ENCODE assay signal across 8 cellular contexts in genomic region chr19:2049741-2050348, GRCh38. TPM values are rescaled to one million over a fixed set of nuclear protein-coding genes. Genes with fewer than 3 reads are reported as not detected.
DNase-seq lines count a peak whose midpoint lies in the region; ATAC-seq and TF ChIP-seq lines count a peak whose summit lies in the region.

No MANE protein-coding gene starts in this region.

- TSS peak; percentile 83 for BruUV-seq in Caco-2 (replicated peaks; lab: Mats Ljungman, UMichigan)
- BruUV-seq in HCT116 (replicated peaks; lab: Mats Ljungman, UMichigan), result TSS peak; percentile 67

- H3K9ac ChIP-seq in HCT116 (ENCODE audit: low read length), result peak overlapping the region; percentile 90

- CTCF ChIA-PET in Caco-2 (lab: Charles Lee) (no interaction called here), HCT116 (lab: Charles Lee) (no interaction called here)
- CTCF ChIA-PET in activated CD8-positive, alpha-beta memory T cell treated with anti-CD3 and anti-CD28 coated beads, Interleukin-2, amount 10 ng/mL, durations not matched to agents 7 days and 5 days (lab: Charles Lee), result interaction anchor here (1.6 to 3.4 kb wide), 2 partner anchors 30 to 38 kb away, joined by 4 to 9 read pairs; no protein-coding TSS in a partner anchor

- H3K27ac ChIP-seq in HCT116 (ENCODE audit: low read depth, low read length), result peak overlapping the region; percentile 85
- peak overlapping the region; percentile 94 to 100 (median 100) for H3K27ac ChIP-seq in stomach

- H3K36me3 Mint-ChIP-seq in Caco-2 (ENCODE audit: insufficient read depth, unreplicated experiment), result peaks cover 20% of the 10 kb centered on the region
- peaks cover 6% of the 10 kb centered on the region for H3K36me3 Mint-ChIP-seq in activated CD8-positive, alpha-beta memory T cell treated with anti-CD3 and anti-CD28 coated beads, Interleukin-2, amount 10 ng/mL, durations not matched to agents 7 days and 5 days
- H3K36me3 Mint-ChIP-seq in mesothelial cell of epicardium, result no peaks in the 10 kb centered on the region

- peaks cover 47% of the 10 kb centered on the region for H3K79me2 ChIP-seq in HCT116 (ENCODE audit: insufficient read depth, low read length)

- TF ChIP-seq RAD21 in HCT116 (IDR thresholded peaks at IDR 0.05; ENCODE audit: low read depth), result no peak

- H3K27me3 ChIP-seq in Caco-2 (replicated peaks; ENCODE audit: control insufficient read depth, insufficient read depth, low read length) (no peaks in the 10 kb centered on the region), HCT116 (ENCODE audit: insufficient read depth, low read length) (no peaks in the 10 kb centered on the region), stomach (no peaks in the 10 kb centered on the region)

- H3K9me2 ChIP-seq in HCT116 (ENCODE audit: insufficient read depth), result no peaks in the 10 kb centered on the region

- DNase-seq in Caco-2 (peak; percentile 81 to 83), HCT116 (ENCODE audit: low read depth, low spot score) (no peak), NCI-H526 treated with DMSO at 0.1 percent for 48 hours (lab: John Stamatoyannopoulos, UW) (peak; percentile 5), epithelial cell of esophagus (ENCODE audit: low read depth) (peak; percentile 69), mesothelial cell of epicardium (ENCODE audit: low spot score in 2 of 2, unreplicated experiment in 2 of 2) (no peak), stomach (peak; percentile 91)
- peak; percentile 81 for DNase-seq in activated CD8-positive, alpha-beta memory T cell treated with anti-CD3 and anti-CD28 coated beads, Interleukin-2, amount 10 ng/mL, durations not matched to agents 7 days and 5 days

- H3K4me1 Mint-ChIP-seq in Caco-2 (ENCODE audit: low read depth, unreplicated experiment) (no peaks in the 10 kb centered on the region), mesothelial cell of epicardium (peaks cover 12% of the 10 kb centered on the region)
- H3K4me1 Mint-ChIP-seq in activated CD8-positive, alpha-beta memory T cell treated with anti-CD3 and anti-CD28 coated beads, Interleukin-2, amount 10 ng/mL, durations not matched to agents 7 days and 5 days, result peaks cover 42% of the 10 kb centered on the region

- H2AFZ ChIP-seq in HCT116 (ENCODE audit: low read depth, low read length, poor library complexity, severe bottlenecking), result no peak overlapping the region

- TF ChIP-seq POLR2A in HCT116 (IDR thresholded peaks at IDR 0.05; ENCODE audit: borderline replicate concordance, extremely low read depth, insufficient read depth, insufficient read length) (no peak), stomach (IDR thresholded peaks at IDR 0.05) (peak in 1 of 4 donors; percentile 18)

- peak; percentile 3; the same call in 1 of the 2 replicates for ATAC-seq in HCT116
- ATAC-seq in activated CD8-positive, alpha-beta memory T cell treated with anti-CD3 and anti-CD28 coated beads, Interleukin-2, amount 10 ng/mL, durations not matched to agents 7 days and 5 days, result peak; percentile 11
- ATAC-seq in GM18519 (IDR thresholded peaks at IDR 0.05; ENCODE audit: low FRiP score, unreplicated experiment), result no peak

- H3K4me1 ChIP-seq in Caco-2, result peaks cover 15% of the 10 kb centered on the region
- H3K4me1 ChIP-seq in HCT116 (ENCODE audit: control insufficient read depth in 1 of 2, insufficient read depth in 2 of 2, low read length in 2 of 2), result peaks cover 62 to 86% of the 10 kb centered on the region in 2 experiments
- H3K4me1 ChIP-seq in stomach, result peaks cover 64 to 84% (median 81%) of the 10 kb centered on the region in 4 donors

- H3K27me3 Mint-ChIP-seq in Caco-2 (ENCODE audit: insufficient read depth, unreplicated experiment), result no peaks in the 10 kb centered on the region
- no peaks in the 10 kb centered on the region for H3K27me3 Mint-ChIP-seq in activated CD8-positive, alpha-beta memory T cell treated with anti-CD3 and anti-CD28 coated beads, Interleukin-2, amount 10 ng/mL, durations not matched to agents 7 days and 5 days
- no peaks in the 10 kb centered on the region for H3K27me3 Mint-ChIP-seq in mesothelial cell of epicardium (ENCODE audit: low read depth)

- H3K9me3 ChIP-seq in Caco-2 (no peaks in the 10 kb centered on the region), HCT116 (ENCODE audit: control insufficient read depth in 1 of 2, insufficient read depth in 1 of 2, low read depth in 1 of 2, low read length in 2 of 2) (no peaks in the 10 kb centered on the region), stomach (no peaks in the 10 kb centered on the region)

- intact Hi-C loops in Caco-2 (cut with micrococcal nuclease; ENCODE audit: unreplicated experiment) (no loop called here), HCT116 (cut with micrococcal nuclease) (no loop called here), stomach (cut with DNase I; ENCODE audit: low total_unique reads) (no loop called here)

- TF ChIP-seq EP300 in stomach (IDR thresholded peaks at IDR 0.05), result no peak

- no peaks in the 10 kb centered on the region for H3K9me3 Mint-ChIP-seq in Caco-2 (ENCODE audit: unreplicated experiment)
- H3K9me3 Mint-ChIP-seq in activated CD8-positive, alpha-beta memory T cell treated with anti-CD3 and anti-CD28 coated beads, Interleukin-2, amount 10 ng/mL, durations not matched to agents 7 days and 5 days (ENCODE audit: low read depth), result no peaks in the 10 kb centered on the region
- no peaks in the 10 kb centered on the region for H3K9me3 Mint-ChIP-seq in mesothelial cell of epicardium

- TF ChIP-seq CTCF in Caco-2 (IDR thresholded peaks at IDR 0.05; ENCODE audit: insufficient read depth in 1 of 2, low read depth in 1 of 2, low read length in 1 of 2, severe bottlenecking in 1 of 2, unreplicated experiment in 1 of 2), result no peak
- no peak for TF ChIP-seq CTCF in HCT116 (IDR thresholded peaks at IDR 0.05 in 2 of 3, conservative IDR thresholded peaks at IDR 0.05 in 1 of 3; ENCODE audit: borderline replicate concordance in 1 of 3, insufficient read depth in 1 of 3, low read depth in 2 of 3, low read length in 2 of 3)
- no peak for TF ChIP-seq CTCF in epithelial cell of esophagus (IDR thresholded peaks at IDR 0.05; ENCODE audit: insufficient read depth, low read depth, low read length, missing control alignments)
- TF ChIP-seq CTCF in mesothelial cell of epicardium (IDR thresholded peaks at IDR 0.05; ENCODE audit: unreplicated experiment), result no peak
- TF ChIP-seq CTCF in stomach (IDR thresholded peaks at IDR 0.05), result no peak

- RAD21 ChIA-PET in HCT116 (lab: Charles Lee; ENCODE audit: low non-redundant PET in 1 of 2, low total read pairs in 2 of 2, uncharacterized antibody in 2 of 2, unreplicated experiment in 2 of 2), result no interaction called here

- H4K20me1 ChIP-seq in HCT116 (ENCODE audit: insufficient read depth), result peaks cover 5% of the 10 kb centered on the region; the same call in 1 of the 2 replicates

- H3K4me3 Mint-ChIP-seq in Caco-2 (ENCODE audit: unreplicated experiment) (peak overlapping the region; percentile 81), mesothelial cell of epicardium (peak overlapping the region; percentile 80)
- H3K4me3 Mint-ChIP-seq in activated CD8-positive, alpha-beta memory T cell treated with anti-CD3 and anti-CD28 coated beads, Interleukin-2, amount 10 ng/mL, durations not matched to agents 7 days and 5 days, result peak overlapping the region; percentile 86

- H3K4me2 ChIP-seq in HCT116 (ENCODE audit: low read length), result peak overlapping the region; percentile 100

- H3K27ac Mint-ChIP-seq in Caco-2 (ENCODE audit: unreplicated experiment), result peak overlapping the region; percentile 91
- H3K27ac Mint-ChIP-seq in activated CD8-positive, alpha-beta memory T cell treated with anti-CD3 and anti-CD28 coated beads, Interleukin-2, amount 10 ng/mL, durations not matched to agents 7 days and 5 days, result peak overlapping the region; percentile 85
- peak overlapping the region; percentile 82 for H3K27ac Mint-ChIP-seq in mesothelial cell of epicardium

- WGBS in stomach, 5 donors, result 0 to 1% (median 0%) methylated on average over 5 to 16 of the region's 16 CpGs

- H3K4me3 ChIP-seq in Caco-2 (ENCODE audit: low read depth, low read length) (peak overlapping the region; percentile 96), HCT116 (replicated peaks in 1 of 2; ENCODE audit: low read depth in 1 of 2, low read length in 2 of 2) (peak overlapping the region; percentile 92), epithelial cell of esophagus (ENCODE audit: low read length) (peak overlapping the region; percentile 96), stomach (peak overlapping the region; percentile 75 to 99 (median 98))

- POLR2A ChIA-PET in Caco-2 (lab: Charles Lee) (interaction anchor here (0.6 kb wide), 1 partner anchor 49 kb away, joined by 6 read pairs; no protein-coding TSS in a partner anchor), HCT116 (lab: Charles Lee) (interaction anchor here (1.4 to 4.3 kb wide), 3 partner anchors 10 to 18 kb away, joined by 3 to 17 read pairs (median 11); no protein-coding TSS in a partner anchor)

- H3K36me3 ChIP-seq in Caco-2 (ENCODE audit: control insufficient read depth, insufficient read depth, low read length) (peaks cover 3% of the 10 kb centered on the region), HCT116 (ENCODE audit: control insufficient read depth in 1 of 2, insufficient read depth in 2 of 2, low read length in 2 of 2) (peaks cover 5 to 12% of the 10 kb centered on the region in 2 experiments; a peak in 3 of 4 replicates), stomach (peaks cover 18 to 40% (median 34%) of the 10 kb centered on the region in 4 donors)

RNA-seq across cellular contexts. Expression of gene MKNK2, which starts 1.2 kb away (rescaled TPM):
- total RNA-seq in Caco-2 (2022), result 136 and 162 TPM in 2 replicates
- total RNA-seq in HCT116 (2021; ENCODE audit: unreplicated experiment), result 271 TPM
- 225 and 297 TPM in 2 replicates for polyA plus RNA-seq in HCT116 (2012)
- total RNA-seq in activated CD8-positive, alpha-beta memory T cell treated with anti-CD3 and anti-CD28 coated beads, Interleukin-2, amount 10 ng/mL, durations not matched to agents 7 days and 5 days, result 100 to 1,000 TPM; 196 to 201 TPM
- 92.6 to 97.1 TPM (median 95.9 TPM) in 3 replicates for total RNA-seq in mesothelial cell of epicardium
- total RNA-seq in stomach, result 100 to 1,000 TPM in 2 of 5 donors, 10 to 100 TPM in 3; 38.7 to 192 (median 83.9) TPM
- polyA plus RNA-seq in stomach, result 100 to 1,000 TPM; 102 to 164 (median 130) TPM

RNA-seq across cellular contexts. Expression of gene BTBD2, which starts 34.3 kb away (rescaled TPM):
- total RNA-seq in Caco-2 (2022) (47.0 and 52.2 TPM in 2 replicates), HCT116 (2021; ENCODE audit: unreplicated experiment) (112 TPM), mesothelial cell of epicardium (112 to 118 TPM (median 114 TPM) in 3 replicates), stomach (10 to 100 TPM; 17.9 to 39.6 (median 33.3) TPM)
- 136 and 158 TPM in 2 replicates for polyA plus RNA-seq in HCT116 (2012)
- 10 to 100 TPM; 37.4 to 52.7 TPM for total RNA-seq in activated CD8-positive, alpha-beta memory T cell treated with anti-CD3 and anti-CD28 coated beads, Interleukin-2, amount 10 ng/mL, durations not matched to agents 7 days and 5 days
- polyA plus RNA-seq in stomach, result 10 to 100 TPM; 39.9 to 50.2 (median 40.9) TPM

RNA-seq across cellular contexts. Expression of gene MOB3A, which starts 46.3 kb away (rescaled TPM):
- 10.8 and 11.7 TPM in 2 replicates for total RNA-seq in Caco-2 (2022)
- 32.1 TPM for total RNA-seq in HCT116 (2021; ENCODE audit: unreplicated experiment)
- polyA plus RNA-seq in HCT116 (2012), result 39.3 and 39.8 TPM in 2 replicates
- total RNA-seq in activated CD8-positive, alpha-beta memory T cell treated with anti-CD3 and anti-CD28 coated beads, Interleukin-2, amount 10 ng/mL, durations not matched to agents 7 days and 5 days, result 100 to 1,000 TPM; 200 to 202 TPM
- total RNA-seq in mesothelial cell of epicardium, result 33.0 to 34.7 TPM (median 34.1 TPM) in 3 replicates
- total RNA-seq in stomach, result 100 to 1,000 TPM in 2 of 5 donors, 10 to 100 TPM in 2, 1 to 10 TPM in 1; 9.9 to 181 (median 41.4) TPM
- 10 to 100 TPM; 12.6 to 17.4 (median 14.1) TPM for polyA plus RNA-seq in stomach

RNA-seq across cellular contexts. Expression of gene IZUMO4, which starts 46.9 kb away (rescaled TPM):
- 1.1 and 1.6 TPM in 2 replicates for total RNA-seq in Caco-2 (2022)
- 6.1 TPM for total RNA-seq in HCT116 (2021; ENCODE audit: unreplicated experiment)
- 6.7 and 12.8 TPM in 2 replicates for polyA plus RNA-seq in HCT116 (2012)
- 10 to 100 TPM in 1 of 2 experiments, 1 to 10 TPM in 1; 7.2 to 10.1 TPM for total RNA-seq in activated CD8-positive, alpha-beta memory T cell treated with anti-CD3 and anti-CD28 coated beads, Interleukin-2, amount 10 ng/mL, durations not matched to agents 7 days and 5 days
- 11.0 to 14.4 TPM (median 13.8 TPM) in 3 replicates for total RNA-seq in mesothelial cell of epicardium
- 1 to 10 TPM in 2 of 5 donors, not detected in 3; 3.5 to 7.5 TPM for total RNA-seq in stomach
- 10 to 100 TPM in 1 of 3 donors, 1 to 10 TPM in 2; 8.1 to 22.3 (median 9.6) TPM for polyA plus RNA-seq in stomach

Comparison
In these comparisons a context has a peak if more than half of its experiments do, and no peak if none do; other contexts are left out.
1. DNase-seq: peak in Caco-2 (2 of 2), NCI-H526 treated with DMSO at 0.1 percent for 48 hours (single experiment), activated CD8-positive, alpha-beta memory T cell treated with anti-CD3 and anti-CD28 coated beads, Interleukin-2, amount 10 ng/mL, durations not matched to agents 7 days and 5 days (single experiment), epithelial cell of esophagus (single experiment) and stomach (single experiment); none in HCT116 (single experiment) and mesothelial cell of epicardium (0 of 2).
2. Peak in every context shown above with its lines, with median percentiles within 50 percentile points of each other: H3K4me3 ChIP-seq, H3K27ac Mint-ChIP-seq and H3K4me3 Mint-ChIP-seq.